Comparison of ENCODE assay signal across 1 cellular context in the genomic region with DNA sequence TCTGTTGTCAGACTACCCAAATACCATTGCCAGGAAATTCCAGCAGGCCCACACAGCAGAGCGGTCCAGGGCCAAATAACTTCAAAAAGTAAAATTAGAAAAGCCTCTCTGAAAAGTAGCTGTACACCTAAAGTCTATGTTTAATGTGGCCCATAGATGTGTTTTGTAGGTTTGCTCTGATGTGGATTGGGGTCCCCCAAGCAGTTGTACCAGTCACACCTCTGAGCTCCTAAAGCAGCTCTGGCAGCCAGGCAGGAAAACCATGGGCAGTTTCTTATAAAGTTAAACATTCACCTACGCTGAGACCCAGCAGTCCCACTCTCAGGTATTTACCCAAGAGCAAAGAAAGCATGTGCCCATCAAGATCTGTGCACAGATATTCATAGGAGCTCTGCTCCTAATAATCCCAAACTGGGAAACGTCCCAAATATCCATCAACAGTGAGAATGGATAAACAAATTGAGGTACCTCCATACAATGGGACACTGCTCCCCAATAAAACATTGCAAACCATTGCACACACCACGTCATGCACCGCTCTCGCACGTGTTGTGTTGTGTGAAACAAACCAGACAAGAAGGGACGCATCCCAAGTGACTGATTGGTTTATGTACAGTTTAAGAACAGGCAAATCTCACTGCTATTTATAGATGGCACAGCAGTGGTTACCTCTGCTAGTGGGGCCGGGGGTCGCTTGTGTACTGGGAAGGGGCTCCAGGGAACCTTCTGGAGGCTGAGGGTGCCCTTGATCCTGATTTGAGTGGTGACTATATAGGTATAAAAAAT.
TF ChIP-seq lines count a peak whose summit lies in the region.

No MANE protein-coding gene starts in this region.

TF ChIP-seq in GM12878, 131 proteins besides CTCF, POLR2A, EP300 and RAD21:
- 0 out of 2 replicates have a peak, but pooled peaks have one; percentile 24 for TF ChIP-seq BACH1 (IDR thresholded peaks at IDR 0.05; ENCODE audit: borderline replicate concordance)
- TF ChIP-seq CBX5 (IDR thresholded peaks at IDR 0.05; ENCODE audit: low read depth): no peak
- 0 out of 2 replicates have a peak, but pooled peaks have one; percentile 17 for TF ChIP-seq FOXK2 (IDR thresholded peaks at IDR 0.05)
- TF ChIP-seq SMARCA5 (IDR thresholded peaks at IDR 0.05): 0 out of 2 replicates have a peak, but pooled peaks have one; percentile 8
- TF ChIP-seq CREM (IDR thresholded peaks at IDR 0.05; ENCODE audit: low read depth): 0 out of 2 replicates have a peak, but pooled peaks have one; percentile 69
- no peak for TF ChIP-seq YBX1 (IDR thresholded peaks at IDR 0.05)
- TF ChIP-seq SUPT20H (IDR thresholded peaks at IDR 0.05; ENCODE audit: borderline replicate concordance, control insufficient read depth, low read depth, low read length): no peak
- peak; percentile 9; the same call in 1 of the 2 replicates for TF ChIP-seq JUNB (IDR thresholded peaks at IDR 0.05)
- TF ChIP-seq, protein P1, sequence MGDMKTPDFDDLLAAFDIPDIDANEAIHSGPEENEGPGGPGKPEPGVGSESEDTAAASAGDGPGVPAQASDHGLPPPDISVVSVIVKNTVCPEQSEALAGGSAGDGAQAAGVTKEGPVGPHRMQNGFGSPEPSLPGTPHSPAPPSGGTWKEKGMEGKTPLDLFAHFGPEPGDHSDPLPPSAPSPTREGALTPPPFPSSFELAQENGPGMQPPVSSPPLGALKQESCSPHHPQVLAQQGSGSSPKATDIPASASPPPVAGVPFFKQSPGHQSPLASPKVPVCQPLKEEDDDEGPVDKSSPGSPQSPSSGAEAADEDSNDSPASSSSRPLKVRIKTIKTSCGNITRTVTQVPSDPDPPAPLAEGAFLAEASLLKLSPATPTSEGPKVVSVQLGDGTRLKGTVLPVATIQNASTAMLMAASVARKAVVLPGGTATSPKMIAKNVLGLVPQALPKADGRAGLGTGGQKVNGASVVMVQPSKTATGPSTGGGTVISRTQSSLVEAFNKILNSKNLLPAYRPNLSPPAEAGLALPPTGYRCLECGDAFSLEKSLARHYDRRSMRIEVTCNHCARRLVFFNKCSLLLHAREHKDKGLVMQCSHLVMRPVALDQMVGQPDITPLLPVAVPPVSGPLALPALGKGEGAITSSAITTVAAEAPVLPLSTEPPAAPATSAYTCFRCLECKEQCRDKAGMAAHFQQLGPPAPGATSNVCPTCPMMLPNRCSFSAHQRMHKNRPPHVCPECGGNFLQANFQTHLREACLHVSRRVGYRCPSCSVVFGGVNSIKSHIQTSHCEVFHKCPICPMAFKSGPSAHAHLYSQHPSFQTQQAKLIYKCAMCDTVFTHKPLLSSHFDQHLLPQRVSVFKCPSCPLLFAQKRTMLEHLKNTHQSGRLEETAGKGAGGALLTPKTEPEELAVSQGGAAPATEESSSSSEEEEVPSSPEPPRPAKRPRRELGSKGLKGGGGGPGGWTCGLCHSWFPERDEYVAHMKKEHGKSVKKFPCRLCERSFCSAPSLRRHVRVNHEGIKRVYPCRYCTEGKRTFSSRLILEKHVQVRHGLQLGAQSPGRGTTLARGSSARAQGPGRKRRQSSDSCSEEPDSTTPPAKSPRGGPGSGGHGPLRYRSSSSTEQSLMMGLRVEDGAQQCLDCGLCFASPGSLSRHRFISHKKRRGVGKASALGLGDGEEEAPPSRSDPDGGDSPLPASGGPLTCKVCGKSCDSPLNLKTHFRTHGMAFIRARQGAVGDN (IDR thresholded peaks at IDR 0.05): peak; percentile 42
- TF ChIP-seq, protein P2, sequence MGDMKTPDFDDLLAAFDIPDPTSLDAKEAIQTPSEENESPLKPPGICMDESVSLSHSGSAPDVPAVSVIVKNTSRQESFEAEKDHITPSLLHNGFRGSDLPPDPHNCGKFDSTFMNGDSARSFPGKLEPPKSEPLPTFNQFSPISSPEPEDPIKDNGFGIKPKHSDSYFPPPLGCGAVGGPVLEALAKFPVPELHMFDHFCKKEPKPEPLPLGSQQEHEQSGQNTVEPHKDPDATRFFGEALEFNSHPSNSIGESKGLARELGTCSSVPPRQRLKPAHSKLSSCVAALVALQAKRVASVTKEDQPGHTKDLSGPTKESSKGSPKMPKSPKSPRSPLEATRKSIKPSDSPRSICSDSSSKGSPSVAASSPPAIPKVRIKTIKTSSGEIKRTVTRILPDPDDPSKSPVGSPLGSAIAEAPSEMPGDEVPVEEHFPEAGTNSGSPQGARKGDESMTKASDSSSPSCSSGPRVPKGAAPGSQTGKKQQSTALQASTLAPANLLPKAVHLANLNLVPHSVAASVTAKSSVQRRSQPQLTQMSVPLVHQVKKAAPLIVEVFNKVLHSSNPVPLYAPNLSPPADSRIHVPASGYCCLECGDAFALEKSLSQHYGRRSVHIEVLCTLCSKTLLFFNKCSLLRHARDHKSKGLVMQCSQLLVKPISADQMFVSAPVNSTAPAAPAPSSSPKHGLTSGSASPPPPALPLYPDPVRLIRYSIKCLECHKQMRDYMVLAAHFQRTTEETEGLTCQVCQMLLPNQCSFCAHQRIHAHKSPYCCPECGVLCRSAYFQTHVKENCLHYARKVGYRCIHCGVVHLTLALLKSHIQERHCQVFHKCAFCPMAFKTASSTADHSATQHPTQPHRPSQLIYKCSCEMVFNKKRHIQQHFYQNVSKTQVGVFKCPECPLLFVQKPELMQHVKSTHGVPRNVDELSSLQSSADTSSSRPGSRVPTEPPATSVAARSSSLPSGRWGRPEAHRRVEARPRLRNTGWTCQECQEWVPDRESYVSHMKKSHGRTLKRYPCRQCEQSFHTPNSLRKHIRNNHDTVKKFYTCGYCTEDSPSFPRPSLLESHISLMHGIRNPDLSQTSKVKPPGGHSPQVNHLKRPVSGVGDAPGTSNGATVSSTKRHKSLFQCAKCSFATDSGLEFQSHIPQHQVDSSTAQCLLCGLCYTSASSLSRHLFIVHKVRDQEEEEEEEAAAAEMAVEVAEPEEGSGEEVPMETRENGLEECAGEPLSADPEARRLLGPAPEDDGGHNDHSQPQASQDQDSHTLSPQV (IDR thresholded peaks at IDR 0.05): peak; percentile 42; the same call in 1 of the 2 replicates
- TF ChIP-seq MXI1 (IDR thresholded peaks at IDR 0.05; ENCODE audit: low read depth, low read length): no peak
- TF ChIP-seq SP1 (IDR thresholded peaks at IDR 0.05; ENCODE audit: low read depth, low read length): peak; percentile 15
- TF ChIP-seq MTA3 (IDR thresholded peaks at IDR 0.05; ENCODE audit: borderline replicate concordance, low read length): peak; percentile 36; the same call in 1 of the 2 replicates
- 0 out of 2 replicates have a peak, but pooled peaks have one; percentile 42 for TF ChIP-seq PAX5 (IDR thresholded peaks at IDR 0.05; ENCODE audit: borderline replicate concordance, low read depth, low read length)
- TF ChIP-seq HCFC1 (IDR thresholded peaks at IDR 0.05; ENCODE audit: low read length): no peak
- TF ChIP-seq CREB1 (IDR thresholded peaks at IDR 0.05; ENCODE audit: low read depth): 0 out of 2 replicates have a peak, but pooled peaks have one; percentile 57
- peak; percentile 90 to 92 for TF ChIP-seq BHLHE40 (IDR thresholded peaks at IDR 0.05; ENCODE audit: borderline replicate concordance in 1 of 2, low read depth in 2 of 2, low read length in 1 of 2)
